In the genomic region with DNA sequence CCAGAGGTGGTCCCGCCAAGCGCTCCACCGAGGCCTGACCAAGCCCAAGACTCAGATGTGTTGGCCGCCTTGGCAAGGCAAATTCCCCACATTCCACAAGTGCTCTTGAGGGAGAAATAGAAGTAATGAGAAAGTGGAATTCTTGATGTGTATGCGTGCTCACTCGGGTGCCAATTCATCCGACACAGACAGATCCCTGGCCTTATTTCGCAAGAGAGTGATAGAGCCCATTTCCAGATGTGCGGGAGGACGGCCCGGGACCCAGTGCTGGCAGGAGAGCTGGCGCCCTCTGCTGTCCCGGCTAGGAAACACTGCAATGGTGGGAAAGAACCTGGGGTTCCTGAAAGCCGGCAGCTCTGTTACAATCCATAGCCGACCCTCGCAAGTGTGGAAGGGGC, we compare ENCODE assay signal across 8 cellular contexts.
DNase-seq lines count a peak whose midpoint lies in the region; TF ChIP-seq lines count a peak whose summit lies in the region.

No MANE protein-coding gene starts in this region.

- H3K79me2 ChIP-seq in H9 (ENCODE audit: insufficient read depth, low read length), result no peaks in the 10 kb centered on the region
- no peaks in the 10 kb centered on the region for H3K79me2 ChIP-seq in mesendoderm (ENCODE audit: control insufficient read depth, insufficient read depth, low read length)

- no peak overlapping the region for H2AFZ ChIP-seq in H9 (ENCODE audit: low read length)

- H2BK120ac ChIP-seq in H9 (ENCODE audit: low read depth, low read length, poor library complexity, severe bottlenecking) (no peak overlapping the region), mesendoderm (ENCODE audit: low read depth, low read length) (no peak overlapping the region)

- peak overlapping the region in 1 of 3 experiments; percentile 92; a peak in 3 of 7 replicates for H3K27ac Mint-ChIP-seq in H9

- peak overlapping the region; percentile 22 for H4K91ac ChIP-seq in H9 (ENCODE audit: insufficient read length, low read depth, low read length)

- no peaks in the 10 kb centered on the region for H3K23me2 ChIP-seq in H9 (ENCODE audit: insufficient read length, low read depth, low read length, poor library complexity, severe bottlenecking)

- H3K27ac ChIP-seq in H9 (ENCODE audit: insufficient read length, low read depth, low read length), result no peak overlapping the region
- H3K27ac ChIP-seq in ectodermal cell (ENCODE audit: insufficient read depth, low read depth, low read length, poor library complexity, severe bottlenecking), result peak overlapping the region; percentile 51
- peak overlapping the region; percentile 17 for H3K27ac ChIP-seq in mesendoderm (ENCODE audit: low read depth, low read length)

- H3K27me3 ChIP-seq in BJ (ENCODE audit: control insufficient read depth, insufficient read depth, low read length) (no peaks in the 10 kb centered on the region), H9 (ENCODE audit: insufficient read depth, low read length) (no peaks in the 10 kb centered on the region), ectodermal cell (ENCODE audit: control insufficient read depth, insufficient read depth, low read length, poor library complexity, severe bottlenecking) (no peaks in the 10 kb centered on the region), mesendoderm (ENCODE audit: insufficient read depth, low read length, poor library complexity) (no peaks in the 10 kb centered on the region)

- H3K4me2 ChIP-seq in H9 (ENCODE audit: insufficient read depth, insufficient read length, low read length), result no peak overlapping the region
- no peak overlapping the region for H3K4me2 ChIP-seq in mesendoderm (ENCODE audit: low read length)

- DNase-seq in BJ (ENCODE audit: low read depth) (peak; percentile 94), H9 (peak; percentile 90), NCI-H748 treated with DMSO at 0.1 percent for 48 hours (lab: John Stamatoyannopoulos, UW) (peak; percentile 35), mesendoderm (peak; percentile 91), G401 (ENCODE audit: low spot score) (no peak)
- peak; percentile 80 to 81 for DNase-seq in activated CD4-positive, alpha-beta T cell treated with anti-CD3 and anti-CD28 coated beads, Interleukin-2, amount 50 U/mL, for 48 hours
- peak; percentile 49 for DNase-seq in stimulated activated CD8-positive, alpha-beta memory T cell treated with anti-CD3 and anti-CD28 coated beads, Interleukin-15, amount 100 ng/mL, for 1 hour (ENCODE audit: low read depth)

- H3K23ac ChIP-seq in H9 (ENCODE audit: insufficient read length, low read depth, low read length) (no peak overlapping the region), mesendoderm (ENCODE audit: low read length) (no peak overlapping the region)

- no peak overlapping the region for H3K9ac ChIP-seq in H9 (ENCODE audit: extremely low read depth, insufficient read length, low read length)
- peak overlapping the region; percentile 28 for H3K9ac ChIP-seq in mesendoderm (ENCODE audit: low read length)

- no peaks in the 10 kb centered on the region for H4K20me1 ChIP-seq in H9 (ENCODE audit: control insufficient read depth, insufficient read depth, insufficient read length)

- peak overlapping the region; percentile 11 for H3K18ac ChIP-seq in H9 (ENCODE audit: insufficient read length, low read depth, low read length)
- H3K18ac ChIP-seq in mesendoderm (ENCODE audit: low read length), result no peak overlapping the region

- H4K8ac ChIP-seq in H9 (replicated peaks; ENCODE audit: insufficient read length, low read depth, low read length) (no peak overlapping the region), mesendoderm (ENCODE audit: low read depth, low read length) (no peak overlapping the region)

- H3K36me3 Mint-ChIP-seq in H9 (ENCODE audit: insufficient read depth in 1 of 3, low read depth in 3 of 3), result peaks cover 0 to 4% (median 2%) of the 10 kb centered on the region in 3 experiments; a peak in 3 of 7 replicates

- no peaks in the 10 kb centered on the region for H3K9me3 Mint-ChIP-seq in H9

- H3K14ac ChIP-seq in H9 (ENCODE audit: insufficient read depth, low read length), result no peak overlapping the region

- H4K5ac ChIP-seq in H9 (ENCODE audit: insufficient read length, low read depth, low read length) (no peak overlapping the region), mesendoderm (ENCODE audit: low read length) (no peak overlapping the region)

- H3K4ac ChIP-seq in H9 (ENCODE audit: low read depth, low read length) (no peak overlapping the region), mesendoderm (ENCODE audit: low read depth, low read length) (no peak overlapping the region)

- no peak overlapping the region for H2BK5ac ChIP-seq in H9 (ENCODE audit: insufficient read length, low read length)
- H2BK5ac ChIP-seq in mesendoderm (ENCODE audit: low read length), result no peak overlapping the region

- H2AK5ac ChIP-seq in H9 (ENCODE audit: insufficient read length, low read length) (no peak overlapping the region), mesendoderm (ENCODE audit: low read length) (no peak overlapping the region)

- no peaks in the 10 kb centered on the region for H3K9me3 ChIP-seq in H9 (ENCODE audit: control insufficient read depth, low read depth, low read length)
- no peaks in the 10 kb centered on the region for H3K9me3 ChIP-seq in ectodermal cell (ENCODE audit: control insufficient read depth, low read length)

- H3K56ac ChIP-seq in H9 (ENCODE audit: insufficient read length, low read depth, low read length), result no peak overlapping the region
- H3K56ac ChIP-seq in mesendoderm (ENCODE audit: low read length), result peak overlapping the region; percentile 53

- H2BK15ac ChIP-seq in H9 (ENCODE audit: low read depth, low read length) (no peak overlapping the region), mesendoderm (replicated peaks; ENCODE audit: low read depth) (no peak overlapping the region)

- H2BK12ac ChIP-seq in H9 (ENCODE audit: insufficient read length, low read depth, low read length), result no peak overlapping the region

- no peaks in the 10 kb centered on the region; the same call in 1 of the 2 replicates for H3K27me3 Mint-ChIP-seq in H9 (ENCODE audit: low read depth)

- peak; percentile 98 for TF ChIP-seq CTCF in BJ (IDR thresholded peaks at IDR 0.05; ENCODE audit: insufficient read depth, low read depth, low read length)
- peak; percentile 98 for TF ChIP-seq CTCF in H9 (conservative IDR thresholded peaks at IDR 0.05)

- in situ Hi-C loops in G401 (cut with HindIII; ENCODE audit: low sequenced_read_pairs), result no loop called here

- no CpG with 5 or more reads among the region's 16 CpGs for WGBS in H9 (ENCODE audit: extremely low coverage, insufficient read length, low lambda C conversion rate)
- 27 to 29% methylated on average over 16 of the region's 16 CpGs for WGBS in ectodermal cell, 2 experiments
- WGBS in mesendoderm (ENCODE audit: extremely low coverage, insufficient coverage, low lambda C conversion rate), result no CpG with 5 or more reads among the region's 16 CpGs

- no peak overlapping the region for H3K4me3 ChIP-seq in BJ (ENCODE audit: low read depth, low read length)
- no peak overlapping the region for H3K4me3 ChIP-seq in ectodermal cell (ENCODE audit: insufficient read depth, low read depth, low read length)
- H3K4me3 ChIP-seq in mesendoderm (ENCODE audit: low read length), result no peak overlapping the region

- CTCF ChIA-PET in BJ (lab: Yijun Ruan, JAX), result interaction anchor here (0.7 to 6.6 kb wide), 35 partner anchors 9 to 472 kb away, joined by 3 to 71 read pairs (median 4); a partner anchor contains a TSS

- H3K79me1 ChIP-seq in H9 (ENCODE audit: insufficient read depth, low read depth, low read length, poor library complexity, severe bottlenecking), result no peaks in the 10 kb centered on the region
- no peaks in the 10 kb centered on the region for H3K79me1 ChIP-seq in mesendoderm (ENCODE audit: low read length)

- peaks cover 49 to 52% of the 10 kb centered on the region in 2 experiments for H3K4me1 Mint-ChIP-seq in H9

- no peak overlapping the region for H3T11ph ChIP-seq in H9 (ENCODE audit: low read length)

- H3K4me1 ChIP-seq in H9 (ENCODE audit: insufficient read depth, low read length) (peaks cover 20% of the 10 kb centered on the region; the same call in 1 of the 2 replicates), ectodermal cell (ENCODE audit: control insufficient read depth, insufficient read depth, low read length) (peaks cover 38% of the 10 kb centered on the region), mesendoderm (ENCODE audit: control insufficient read depth, low read depth, low read length) (peaks cover 5% of the 10 kb centered on the region)

- POLR2A ChIA-PET in BJ (lab: Charles Lee), result no interaction called here

- H3K36me3 ChIP-seq in BJ (ENCODE audit: control insufficient read depth, insufficient read depth, low read length) (no peaks in the 10 kb centered on the region), ectodermal cell (ENCODE audit: control insufficient read depth, insufficient read depth, low read length) (no peaks in the 10 kb centered on the region), mesendoderm (ENCODE audit: control insufficient read depth, insufficient read depth, low read length) (no peaks in the 10 kb centered on the region)

- H3K4me3 Mint-ChIP-seq in H9, result peak overlapping the region in 1 of 2 experiments; percentile 30; a peak in 1 of 5 replicates

- H2BK20ac ChIP-seq in H9 (ENCODE audit: low read depth, low read length, poor library complexity, severe bottlenecking), result no peak overlapping the region
